24 cellular contexts compared by ENCODE assay signal in the genomic region with DNA sequence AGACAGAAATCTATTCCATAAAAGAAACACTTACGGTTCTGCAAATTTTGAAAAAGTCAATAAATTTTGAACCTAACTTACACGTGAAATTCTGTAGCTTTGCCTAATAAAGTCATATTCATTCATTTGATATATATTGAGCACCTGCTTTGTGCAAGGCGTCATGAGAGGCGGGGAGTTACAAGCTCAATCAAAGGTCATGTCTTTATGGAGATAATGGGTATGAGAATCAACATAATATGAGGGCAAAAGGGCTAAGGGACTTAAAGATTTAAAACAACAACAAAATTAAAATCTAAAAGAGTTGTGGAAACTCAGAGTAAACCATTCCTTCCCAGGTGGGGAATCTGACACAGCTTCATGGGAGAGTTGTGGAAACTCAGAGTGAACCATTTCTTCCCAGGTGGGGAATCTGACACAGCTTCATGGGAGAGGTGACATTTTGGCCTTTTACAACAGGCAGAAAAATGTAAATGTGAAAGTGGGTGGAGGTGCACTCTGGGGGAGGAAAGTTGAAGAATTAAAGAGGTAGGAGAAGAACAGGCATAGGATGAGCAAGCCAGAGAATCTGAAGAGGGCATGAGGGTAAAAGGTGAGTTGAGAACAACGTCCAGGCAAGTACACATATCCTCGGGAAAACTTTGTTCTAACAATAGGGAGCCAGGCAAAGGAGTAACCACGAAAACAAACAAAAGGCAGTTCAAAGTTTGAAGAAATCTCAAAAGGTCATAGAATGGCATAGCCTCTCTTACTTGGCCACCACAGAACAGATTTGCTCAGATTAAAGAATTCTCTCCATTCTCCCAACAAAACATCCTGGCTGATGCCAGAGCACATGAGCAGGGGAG. TPM values are rescaled to one million over a fixed set of nuclear protein-coding genes. Genes with fewer than 3 reads are reported as not detected.
DNase-seq lines count a peak whose midpoint lies in the region; ATAC-seq, FAIRE-seq and TF ChIP-seq lines count a peak whose summit lies in the region.
"Had no signal": no experiment of that assay in that cellular context is flagged by ENCODE, and none has a peak within 500 bp of the region (broad histone marks: within the 10 kb centered on the region; RNA-seq: fewer than 3 reads in every experiment).

No MANE protein-coding gene starts in this region.

- FAIRE-seq in small intestine (lab: Jason Lieb, UNC) (no peak), urothelium cell line (lab: Jason Lieb, UNC) (no peak)
- FAIRE-seq: A549, colon had no signal

- no peaks in the 10 kb centered on the region for H3K36me3 ChIP-seq in small intestine (ENCODE audit: control insufficient read depth in 2 of 2, insufficient read depth in 2 of 2, low read length in 2 of 2)
- H3K36me3 ChIP-seq: upper lobe of right lung had no signal

- no peak for ATAC-seq in WTC11
- peak; percentile 69 for ATAC-seq in left lobe of liver
- ATAC-seq: A549; activated CD8-positive, alpha-beta memory T cell treated with anti-CD3 and anti-CD28 coated beads, Interleukin-2, amount 10 ng/mL, durations not matched to agents 7 days and 5 days; left cardiac atrium; upper lobe of right lung had no signal

- no peak overlapping the region for H3K4me3 Mint-ChIP-seq in activated T-cell treated with anti-CD3 and anti-CD28 coated beads, Interleukin-2, amount 50 U/mL, for 24 hours
- no peak overlapping the region for H3K4me3 Mint-ChIP-seq in WTC11
- no peak overlapping the region for H3K4me3 Mint-ChIP-seq in mesothelial cell of epicardium
- H3K4me3 Mint-ChIP-seq: activated CD8-positive, alpha-beta memory T cell treated with anti-CD3 and anti-CD28 coated beads, Interleukin-2, amount 10 ng/mL, durations not matched to agents 7 days and 5 days; brain; nephron; T-helper 1 cell treated with Interleukin-12 subunit alpha and Interleukin-12 subunit beta and Interleukin-4 antibody, amounts not matched to agents 30 μg/mL and 1 μg/mL, for 36 hours had no signal

- H3K27me3 ChIP-seq in small intestine (ENCODE audit: control insufficient read depth in 2 of 2, insufficient read depth in 2 of 2, low read length in 2 of 2), result no peaks in the 10 kb centered on the region
- H3K27me3 ChIP-seq: upper lobe of right lung had no signal

- peaks cover 0 to 6% of the 10 kb centered on the region in 2 donors for H3K4me1 ChIP-seq in small intestine (ENCODE audit: control insufficient read depth in 2 of 2, insufficient read depth in 1 of 2, low read depth in 1 of 2, low read length in 1 of 2)
- H3K4me1 ChIP-seq: upper lobe of right lung had no signal

- H3K36me3 Mint-ChIP-seq in activated T-cell treated with anti-CD3 and anti-CD28 coated beads, Interleukin-2, amount 50 U/mL, for 24 hours (ENCODE audit: low read depth), result peaks cover 85% of the 10 kb centered on the region
- H3K36me3 Mint-ChIP-seq in WTC11 (0 out of 2 replicates have a peak, but pooled peaks cover 3% of the 10 kb centered on the region), mesothelial cell of epicardium (peaks cover 11% of the 10 kb centered on the region)

- peaks cover 9% of the 10 kb centered on the region for H3K9me3 Mint-ChIP-seq in activated T-cell treated with anti-CD3 and anti-CD28 coated beads, Interleukin-2, amount 50 U/mL, for 24 hours
- peaks cover 5% of the 10 kb centered on the region for H3K9me3 Mint-ChIP-seq in WTC11
- peaks cover 18% of the 10 kb centered on the region for H3K9me3 Mint-ChIP-seq in mesothelial cell of epicardium
- H3K9me3 Mint-ChIP-seq: nephron had no signal

- H3K27ac ChIP-seq in small intestine (ENCODE audit: low read depth in 1 of 2, low read length in 1 of 2), result peak overlapping the region in 1 of 2 donors; percentile 32
- H3K27ac ChIP-seq: A549, GM23248, SK-N-MC, upper lobe of right lung had no signal

- no peaks in the 10 kb centered on the region for H3K27me3 Mint-ChIP-seq in activated T-cell treated with anti-CD3 and anti-CD28 coated beads, Interleukin-2, amount 50 U/mL, for 24 hours
- H3K27me3 Mint-ChIP-seq in WTC11 (ENCODE audit: low read depth), result no peaks in the 10 kb centered on the region
- H3K27me3 Mint-ChIP-seq in mesothelial cell of epicardium (ENCODE audit: low read depth), result no peaks in the 10 kb centered on the region
- H3K27me3 Mint-ChIP-seq: activated CD8-positive, alpha-beta memory T cell treated with anti-CD3 and anti-CD28 coated beads, Interleukin-2, amount 10 ng/mL, durations not matched to agents 7 days and 5 days; brain had no signal

- no peak for TF ChIP-seq CTCF in WTC11 (IDR thresholded peaks at IDR 0.05)
- TF ChIP-seq CTCF in mesothelial cell of epicardium (IDR thresholded peaks at IDR 0.05; ENCODE audit: unreplicated experiment), result no peak

- CTCF ChIA-PET in WTC11 (lab: Charles Lee), result interaction anchor here (0.6 to 1.2 kb wide), 3 partner anchors 131 to 360 kb away, joined by 4 to 6 read pairs (median 4); no protein-coding TSS in a partner anchor

- H3K9me3 ChIP-seq in small intestine (ENCODE audit: control insufficient read depth, low read depth), result no peaks in the 10 kb centered on the region
- H3K9me3 ChIP-seq: A549, upper lobe of right lung had no signal

- no peak for DNase-seq in activated T-cell treated with anti-CD3 and anti-CD28 coated beads, Interleukin-2, amount 50 U/mL, for 24 hours
- no peak for DNase-seq in activated T-cell treated with anti-CD3 and anti-CD28 coated beads, Interleukin-2, amount 50 U/mL, for 48 hours
- DNase-seq in WTC11 (ENCODE audit: low spot score), result no peak
- DNase-seq in left lobe of liver (ENCODE audit: low spot score), result no peak
- peak; percentile 58 for DNase-seq in small intestine
- no peak for DNase-seq in urothelium cell line (ENCODE audit: low spot score)
- DNase-seq in stimulated activated CD4-positive, alpha-beta T cell treated with anti-CD3 and anti-CD28 coated beads, Interleukin-1b, Interleukin-23, amount 100 ng/mL, for 48 hours, result no peak
- no peak for DNase-seq in mesothelial cell of epicardium (ENCODE audit: low spot score in 2 of 2, unreplicated experiment in 2 of 2)
- DNase-seq: activated CD8-positive, alpha-beta memory T cell treated with anti-CD3 and anti-CD28 coated beads, Interleukin-2, amount 10 ng/mL, durations not matched to agents 7 days and 5 days; DMS153; effector CD8-positive, alpha-beta T cell; foreskin fibroblast; GM23248; left cardiac atrium; midbrain; NCI-H187 treated with DMSO at 0.1 percent for 48 hours; substantia nigra; upper lobe of right lung had no signal

- peak overlapping the region; percentile 1 for H3K27ac Mint-ChIP-seq in activated T-cell treated with anti-CD3 and anti-CD28 coated beads, Interleukin-2, amount 50 U/mL, for 24 hours
- H3K27ac Mint-ChIP-seq in WTC11, result peak overlapping the region; percentile 11; the same call in 1 of the 2 replicates
- H3K27ac Mint-ChIP-seq in mesothelial cell of epicardium, result no peak overlapping the region
- H3K27ac Mint-ChIP-seq: activated CD8-positive, alpha-beta memory T cell treated with anti-CD3 and anti-CD28 coated beads, Interleukin-2, amount 10 ng/mL, durations not matched to agents 7 days and 5 days; T-helper 1 cell treated with Interleukin-12 subunit alpha and Interleukin-12 subunit beta and Interleukin-4 antibody, amounts not matched to agents 30 μg/mL and 1 μg/mL, for 36 hours had no signal

- WGBS in small intestine, 3 donors, result 23 to 60% (median 34%) methylated on average over 7 of the region's 7 CpGs

- POLR2A ChIA-PET in WTC11 (lab: Charles Lee), result no interaction called here

- H3K4me3 ChIP-seq in small intestine (ENCODE audit: low read depth in 1 of 2, low read length in 2 of 2), result no peak overlapping the region
- H3K4me3 ChIP-seq: A549, GM23248, SK-N-MC, upper lobe of right lung had no signal

- peaks cover 23% of the 10 kb centered on the region for H3K4me1 Mint-ChIP-seq in activated T-cell treated with anti-CD3 and anti-CD28 coated beads, Interleukin-2, amount 50 U/mL, for 24 hours (ENCODE audit: low read depth)
- H3K4me1 Mint-ChIP-seq in WTC11, result peaks cover 26% of the 10 kb centered on the region
- peaks cover 2% of the 10 kb centered on the region for H3K4me1 Mint-ChIP-seq in mesothelial cell of epicardium

TF ChIP-seq in WTC11, 78 proteins besides CTCF, POLR2A, EP300 and RAD21:
- TF ChIP-seq CBFB (CRISPR knock-in tag; IDR thresholded peaks at IDR 0.05; ENCODE audit: low read depth) (no peak), NFYB (CRISPR knock-in tag; conservative IDR thresholded peaks at IDR 0.05; ENCODE audit: low read depth) (no peak)

RNA-seq across cellular contexts. Expression of gene CD226, which starts 49.5 kb away (rescaled TPM):
- total RNA-seq in WTC11 (2021) (0.23 to 0.55 TPM (median 0.24 TPM) in 3 replicates), left lobe of liver (1.5 TPM), mesothelial cell of epicardium (0.31 to 0.84 TPM (median 0.63 TPM) in 3 replicates)
- polyA plus RNA-seq in small intestine, result 1 to 10 TPM in 1 of 3 donors, under 1 TPM in 2; 0.22 to 1.6 (median 0.27) TPM
